17 cellular contexts compared by ENCODE assay signal in the genomic region with DNA sequence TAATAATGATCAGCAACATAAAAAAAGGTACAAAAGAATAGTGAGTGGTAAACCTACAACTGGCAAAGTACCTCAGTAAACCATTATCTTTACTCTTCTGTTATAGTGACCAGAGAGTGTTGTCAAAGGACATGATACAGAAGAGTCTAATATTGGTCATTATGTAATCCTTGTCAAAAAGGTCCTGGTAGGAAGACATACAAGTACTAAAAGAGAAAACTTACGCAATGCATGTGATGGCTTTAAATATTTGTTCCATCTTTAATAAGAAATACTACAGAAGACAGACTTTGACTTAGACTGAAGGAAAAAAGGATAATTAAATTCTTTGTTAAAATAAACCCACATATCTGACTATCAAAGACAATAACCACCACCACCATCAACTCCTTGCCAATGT.
"Had no signal": no experiment of that assay in that cellular context is flagged by ENCODE, and none has a peak within 500 bp of the region (broad histone marks: within the 10 kb centered on the region; RNA-seq: fewer than 3 reads in every experiment).

No MANE protein-coding gene starts in this region.

- H3K27me3 ChIP-seq: ascending aorta, body of pancreas had no signal

- H3K36me3 ChIP-seq: ascending aorta, WERI-Rb-1 had no signal

- ATAC-seq: body of pancreas had no signal

- H3K9me3 ChIP-seq: ascending aorta, body of pancreas had no signal

- H3K4me3 ChIP-seq: ascending aorta, body of pancreas had no signal

- H3K4me1 ChIP-seq: ascending aorta had no signal

- DNase-seq: activated CD4-positive, alpha-beta T cell treated with anti-CD3 and anti-CD28 coated beads for 4 hours; activated CD8-positive, alpha-beta memory T cell treated with anti-CD3 and anti-CD28 coated beads, Interleukin-2, amount 50 U/mL, for 4 hours; activated CD8-positive, alpha-beta T cell treated with anti-CD3 and anti-CD28 coated beads for 36 hours; activated naive CD4-positive, alpha-beta T cell treated with anti-CD3 and anti-CD28 coated beads, Interleukin-2, amount 50 U/mL, for 16 hours; activated naive CD8-positive, alpha-beta T cell treated with anti-CD3 and anti-CD28 coated beads, Interleukin-2, amount 10 ng/mL, durations not matched to agents 7 days and 5 days; activated T-cell treated with anti-CD3 and anti-CD28 coated beads, Interleukin-2, amount 50 U/mL, for 72 hours; body of pancreas; Karpas-422; NCI-H1105; NCI-H1436; NCI-H1694 treated with DMSO at 0.1 percent for 48 hours; NCI-H2029 treated with DMSO at 0.1 percent for 48 hours; NCI-H446; NCI-H524; SHP77 treated with DMSO at 0.1 percent for 48 hours; WERI-Rb-1 had no signal

- H3K27ac ChIP-seq: ascending aorta, body of pancreas, WERI-Rb-1 had no signal
